9 cellular contexts compared by ENCODE assay signal in the genomic region with DNA sequence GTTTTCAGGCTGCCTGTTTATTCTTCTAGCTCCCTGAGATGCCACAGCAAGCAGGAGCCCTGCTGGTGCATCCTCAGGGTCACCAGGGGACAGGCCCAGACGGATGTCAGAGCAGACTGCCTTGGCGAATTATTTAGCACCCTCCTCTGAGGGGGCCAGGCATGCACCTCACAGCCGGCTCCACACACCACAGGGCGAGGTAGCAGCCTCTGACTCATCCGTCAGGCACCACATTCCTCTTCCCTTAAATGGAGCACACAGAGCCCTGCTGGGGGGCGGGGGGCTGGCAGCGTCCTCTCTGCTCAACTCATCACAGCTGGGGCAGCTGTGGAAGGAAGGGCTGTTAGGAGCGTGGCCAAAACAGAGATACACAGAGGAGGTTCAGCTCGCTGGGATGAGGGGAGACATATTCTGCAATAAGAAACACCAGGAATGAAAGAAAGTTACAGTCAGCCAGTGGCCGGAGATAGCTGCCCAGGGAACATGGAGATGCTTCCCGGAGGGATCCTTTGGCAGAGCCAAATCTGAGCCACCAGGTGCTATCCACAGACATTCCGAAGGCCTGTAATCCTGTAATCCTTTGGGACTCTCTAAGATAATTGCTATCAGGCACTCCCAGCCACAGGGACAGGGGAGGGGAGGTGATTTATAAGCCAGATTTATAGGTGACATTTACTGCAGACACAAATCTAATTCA. TPM values are rescaled to one million over a fixed set of nuclear protein-coding genes. Genes with fewer than 3 reads are reported as not detected.
A peak's percentile ranks its signal among the peaks of the same experiment; 100 is the strongest.
DNase-seq lines count a peak whose midpoint lies in the region; ATAC-seq and TF ChIP-seq lines count a peak whose summit lies in the region.
"Had no signal": no experiment of that assay in that cellular context is flagged by ENCODE, and none has a peak within 500 bp of the region (broad histone marks: within the 10 kb centered on the region; RNA-seq: fewer than 3 reads in every experiment).

No MANE protein-coding gene starts in this region.

- peak; percentile 94 for DNase-seq in GM03348 (ENCODE audit: low spot score)
- peak; percentile 81 for DNase-seq in Right ventricle myocardium inferior (ENCODE audit: missing footprints)
- no peak for DNase-seq in progenitor cell of endocrine pancreas (ENCODE audit: low spot score, unreplicated experiment)
- no peak for DNase-seq in OCI-M2 (lab: John Stamatoyannopoulos, UW; ENCODE audit: unreplicated experiment)
- no peak for DNase-seq in germinal center (ENCODE audit: low spot score)
- DNase-seq in stimulated activated CD4-positive, alpha-beta T cell treated with anti-CD3 and anti-CD28 coated beads, Interleukin-2, amount 100 ng/mL, for 24 hours: no peak
- DNase-seq: naive B cell had no signal

- ATAC-seq in SK-N-SH treated with all-trans-retinoic acid at 6 μM for 48 hours (peak; percentile 99), Right ventricle myocardium inferior (peak; percentile 90), GM18861 (IDR thresholded peaks at IDR 0.05; ENCODE audit: unreplicated experiment) (no peak)

- peak overlapping the region; percentile 82 for H3K27ac Mint-ChIP-seq in progenitor cell of endocrine pancreas
- H3K27ac Mint-ChIP-seq: naive B cell had no signal

- intact Hi-C loops in Right ventricle myocardium inferior (cut with DNase I): no loop called here

- peaks cover 20% of the 10 kb centered on the region for H3K36me3 Mint-ChIP-seq in progenitor cell of endocrine pancreas (ENCODE audit: insufficient read depth)
- H3K36me3 Mint-ChIP-seq: naive B cell had no signal

- no peak overlapping the region for H3K4me3 Mint-ChIP-seq in progenitor cell of endocrine pancreas (ENCODE audit: low read depth)
- H3K4me3 Mint-ChIP-seq: naive B cell had no signal

- peaks cover 13% of the 10 kb centered on the region for H3K9me3 Mint-ChIP-seq in progenitor cell of endocrine pancreas (ENCODE audit: low read depth)

- peaks cover 9% of the 10 kb centered on the region for H3K4me1 Mint-ChIP-seq in progenitor cell of endocrine pancreas (ENCODE audit: low read depth)
- H3K4me1 Mint-ChIP-seq: naive B cell had no signal

- TF ChIP-seq CTCF in progenitor cell of endocrine pancreas (IDR thresholded peaks at IDR 0.05; ENCODE audit: unreplicated experiment): no peak

- H3K27me3 Mint-ChIP-seq in progenitor cell of endocrine pancreas: no peaks in the 10 kb centered on the region

TF ChIP-seq in SK-N-SH treated with all-trans-retinoic acid at 6 μM for 48 hours, 23 proteins besides CTCF, POLR2A, EP300 and RAD21:
- TF ChIP-seq ZFP3 (CRISPR knock-in tag; IDR thresholded peaks at IDR 0.05) (0 out of 2 replicates have a peak, but pooled peaks have one; percentile 38), OSR1 (CRISPR knock-in tag; IDR thresholded peaks at IDR 0.05) (no peak), PPARA (CRISPR knock-in tag; IDR thresholded peaks at IDR 0.05; ENCODE audit: borderline replicate concordance) (no peak), ZC3H10 (CRISPR knock-in tag; IDR thresholded peaks at IDR 0.05) (no peak), TOX (CRISPR knock-in tag; IDR thresholded peaks at IDR 0.05; ENCODE audit: borderline replicate concordance) (no peak), ESRRG (CRISPR knock-in tag; IDR thresholded peaks at IDR 0.05) (no peak), ZNF70 (CRISPR knock-in tag; IDR thresholded peaks at IDR 0.05) (no peak)
- TF ChIP-seq, protein P1, sequence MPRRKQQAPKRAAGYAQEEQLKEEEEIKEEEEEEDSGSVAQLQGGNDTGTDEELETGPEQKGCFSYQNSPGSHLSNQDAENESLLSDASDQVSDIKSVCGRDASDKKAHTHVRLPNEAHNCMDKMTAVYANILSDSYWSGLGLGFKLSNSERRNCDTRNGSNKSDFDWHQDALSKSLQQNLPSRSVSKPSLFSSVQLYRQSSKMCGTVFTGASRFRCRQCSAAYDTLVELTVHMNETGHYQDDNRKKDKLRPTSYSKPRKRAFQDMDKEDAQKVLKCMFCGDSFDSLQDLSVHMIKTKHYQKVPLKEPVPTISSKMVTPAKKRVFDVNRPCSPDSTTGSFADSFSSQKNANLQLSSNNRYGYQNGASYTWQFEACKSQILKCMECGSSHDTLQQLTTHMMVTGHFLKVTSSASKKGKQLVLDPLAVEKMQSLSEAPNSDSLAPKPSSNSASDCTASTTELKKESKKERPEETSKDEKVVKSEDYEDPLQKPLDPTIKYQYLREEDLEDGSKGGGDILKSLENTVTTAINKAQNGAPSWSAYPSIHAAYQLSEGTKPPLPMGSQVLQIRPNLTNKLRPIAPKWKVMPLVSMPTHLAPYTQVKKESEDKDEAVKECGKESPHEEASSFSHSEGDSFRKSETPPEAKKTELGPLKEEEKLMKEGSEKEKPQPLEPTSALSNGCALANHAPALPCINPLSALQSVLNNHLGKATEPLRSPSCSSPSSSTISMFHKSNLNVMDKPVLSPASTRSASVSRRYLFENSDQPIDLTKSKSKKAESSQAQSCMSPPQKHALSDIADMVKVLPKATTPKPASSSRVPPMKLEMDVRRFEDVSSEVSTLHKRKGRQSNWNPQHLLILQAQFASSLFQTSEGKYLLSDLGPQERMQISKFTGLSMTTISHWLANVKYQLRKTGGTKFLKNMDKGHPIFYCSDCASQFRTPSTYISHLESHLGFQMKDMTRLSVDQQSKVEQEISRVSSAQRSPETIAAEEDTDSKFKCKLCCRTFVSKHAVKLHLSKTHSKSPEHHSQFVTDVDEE (CRISPR knock-in tag; IDR thresholded peaks at IDR 0.05): no peak
- TF ChIP-seq, protein P2, sequence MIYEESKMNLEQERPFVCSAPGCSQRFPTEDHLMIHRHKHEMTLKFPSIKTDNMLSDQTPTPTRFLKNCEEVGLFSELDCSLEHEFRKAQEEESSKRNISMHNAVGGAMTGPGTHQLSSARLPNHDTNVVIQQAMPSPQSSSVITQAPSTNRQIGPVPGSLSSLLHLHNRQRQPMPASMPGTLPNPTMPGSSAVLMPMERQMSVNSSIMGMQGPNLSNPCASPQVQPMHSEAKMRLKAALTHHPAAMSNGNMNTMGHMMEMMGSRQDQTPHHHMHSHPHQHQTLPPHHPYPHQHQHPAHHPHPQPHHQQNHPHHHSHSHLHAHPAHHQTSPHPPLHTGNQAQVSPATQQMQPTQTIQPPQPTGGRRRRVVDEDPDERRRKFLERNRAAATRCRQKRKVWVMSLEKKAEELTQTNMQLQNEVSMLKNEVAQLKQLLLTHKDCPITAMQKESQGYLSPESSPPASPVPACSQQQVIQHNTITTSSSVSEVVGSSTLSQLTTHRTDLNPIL (CRISPR knock-in tag; IDR thresholded peaks at IDR 0.05; ENCODE audit: low read depth): no peak
- TF ChIP-seq, protein P3, sequence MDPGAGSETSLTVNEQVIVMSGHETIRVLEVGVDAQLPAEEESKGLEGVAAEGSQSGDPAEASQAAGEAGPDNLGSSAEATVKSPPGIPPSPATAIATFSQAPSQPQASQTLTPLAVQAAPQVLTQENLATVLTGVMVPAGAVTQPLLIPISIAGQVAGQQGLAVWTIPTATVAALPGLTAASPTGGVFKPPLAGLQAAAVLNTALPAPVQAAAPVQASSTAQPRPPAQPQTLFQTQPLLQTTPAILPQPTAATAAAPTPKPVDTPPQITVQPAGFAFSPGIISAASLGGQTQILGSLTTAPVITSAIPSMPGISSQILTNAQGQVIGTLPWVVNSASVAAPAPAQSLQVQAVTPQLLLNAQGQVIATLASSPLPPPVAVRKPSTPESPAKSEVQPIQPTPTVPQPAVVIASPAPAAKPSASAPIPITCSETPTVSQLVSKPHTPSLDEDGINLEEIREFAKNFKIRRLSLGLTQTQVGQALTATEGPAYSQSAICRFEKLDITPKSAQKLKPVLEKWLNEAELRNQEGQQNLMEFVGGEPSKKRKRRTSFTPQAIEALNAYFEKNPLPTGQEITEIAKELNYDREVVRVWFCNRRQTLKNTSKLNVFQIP (CRISPR knock-in tag; IDR thresholded peaks at IDR 0.05; ENCODE audit: borderline replicate concordance, low read depth): no peak
- TF ChIP-seq, protein P4, sequence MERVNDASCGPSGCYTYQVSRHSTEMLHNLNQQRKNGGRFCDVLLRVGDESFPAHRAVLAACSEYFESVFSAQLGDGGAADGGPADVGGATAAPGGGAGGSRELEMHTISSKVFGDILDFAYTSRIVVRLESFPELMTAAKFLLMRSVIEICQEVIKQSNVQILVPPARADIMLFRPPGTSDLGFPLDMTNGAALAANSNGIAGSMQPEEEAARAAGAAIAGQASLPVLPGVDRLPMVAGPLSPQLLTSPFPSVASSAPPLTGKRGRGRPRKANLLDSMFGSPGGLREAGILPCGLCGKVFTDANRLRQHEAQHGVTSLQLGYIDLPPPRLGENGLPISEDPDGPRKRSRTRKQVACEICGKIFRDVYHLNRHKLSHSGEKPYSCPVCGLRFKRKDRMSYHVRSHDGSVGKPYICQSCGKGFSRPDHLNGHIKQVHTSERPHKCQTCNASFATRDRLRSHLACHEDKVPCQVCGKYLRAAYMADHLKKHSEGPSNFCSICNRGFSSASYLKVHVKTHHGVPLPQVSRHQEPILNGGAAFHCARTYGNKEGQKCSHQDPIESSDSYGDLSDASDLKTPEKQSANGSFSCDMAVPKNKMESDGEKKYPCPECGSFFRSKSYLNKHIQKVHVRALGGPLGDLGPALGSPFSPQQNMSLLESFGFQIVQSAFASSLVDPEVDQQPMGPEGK (CRISPR knock-in tag; IDR thresholded peaks at IDR 0.05; ENCODE audit: borderline replicate concordance): peak; percentile 61; the same call in 1 of the 2 replicates

RNA-seq across cellular contexts. Expression of a gene that starts 13.9 kb away (rescaled TPM):
- total RNA-seq in Right ventricle myocardium inferior: 7.7 TPM
- total RNA-seq in progenitor cell of endocrine pancreas: 23.2 and 25.3 TPM in 2 replicates

Comparison
In these comparisons a context has a peak if more than half of its experiments do, and no peak if none do; other contexts are left out.
1. DNase-seq: peak in GM03348 (single experiment) and Right ventricle myocardium inferior (single experiment); none in progenitor cell of endocrine pancreas (single experiment), OCI-M2 (single experiment), germinal center (single experiment) and stimulated activated CD4-positive, alpha-beta T cell treated with anti-CD3 and anti-CD28 coated beads, Interleukin-2, amount 100 ng/mL, for 24 hours (0 of 2).